In genomic region chr9:98502311-98502975, GRCh38 we compare ENCODE assay signal across 15 cellular contexts.
DNase-seq lines count a peak whose midpoint lies in the region; ATAC-seq and TF ChIP-seq lines count a peak whose summit lies in the region.
"Had no signal": no experiment of that assay in that cellular context is flagged by ENCODE, and none has a peak within 500 bp of the region (broad histone marks: within the 10 kb centered on the region; RNA-seq: fewer than 3 reads in every experiment).

No MANE protein-coding gene starts in this region.

- H3K36me3 Mint-ChIP-seq in natural killer cell treated with Interleukin-12 subunit alpha and Interleukin-12 subunit beta and Interleukin-15 and Interleukin-18, amount 100 ng/mL, for 72 hours, result no peaks in the 10 kb centered on the region
- no peaks in the 10 kb centered on the region for H3K36me3 Mint-ChIP-seq in natural killer cell
- H3K36me3 Mint-ChIP-seq: brain; IgD-negative memory B cell; naive thymus-derived CD4-positive, alpha-beta T cell had no signal

- H3K27ac Mint-ChIP-seq in natural killer cell treated with Interleukin-12 subunit alpha and Interleukin-12 subunit beta and Interleukin-15 and Interleukin-18, amount 100 ng/mL, for 72 hours, result no peak overlapping the region
- H3K27ac Mint-ChIP-seq in natural killer cell, result no peak overlapping the region
- H3K27ac Mint-ChIP-seq: IgD-negative memory B cell; naive thymus-derived CD4-positive, alpha-beta T cell had no signal

- ATAC-seq in natural killer cell treated with Interleukin-12 subunit alpha and Interleukin-12 subunit beta and Interleukin-15 and Interleukin-18, amount 100 ng/mL, for 72 hours, result peak; percentile 17 to 30
- ATAC-seq in natural killer cell (no peak), lung (ENCODE audit: insufficient read depth, low FRiP score) (peak; percentile 50)
- ATAC-seq: activated CD4-positive, CD25-positive, alpha-beta regulatory T cell treated with anti-CD3 and anti-CD28 coated beads, Interleukin-2, amount 50 U/mL, for 24 hours; naive thymus-derived CD4-positive, alpha-beta T cell had no signal

- intact Hi-C loops in natural killer cell (cut with micrococcal nuclease) (no loop called here), prostate gland (cut with DNase I) (no loop called here)

- H3K4me1 ChIP-seq in lung (ENCODE audit: control insufficient read depth in 2 of 2, insufficient read depth in 2 of 2, low read length in 2 of 2) (peaks cover 0 to 4% of the 10 kb centered on the region in 2 donors), prostate gland (replicated peaks) (no peaks in the 10 kb centered on the region)

- no peak overlapping the region for H3K4me3 Mint-ChIP-seq in natural killer cell treated with Interleukin-12 subunit alpha and Interleukin-12 subunit beta and Interleukin-15 and Interleukin-18, amount 100 ng/mL, for 72 hours
- no peak overlapping the region for H3K4me3 Mint-ChIP-seq in natural killer cell
- H3K4me3 Mint-ChIP-seq: brain; IgD-negative memory B cell; naive thymus-derived CD4-positive, alpha-beta T cell had no signal

- no peaks in the 10 kb centered on the region for H3K36me3 ChIP-seq in lung (ENCODE audit: control insufficient read depth in 2 of 2, insufficient read depth in 2 of 2, low read length in 2 of 2)
- H3K36me3 ChIP-seq in prostate gland, result no peaks in the 10 kb centered on the region

- TF ChIP-seq CTCF in natural killer cell (IDR thresholded peaks at IDR 0.05), result no peak
- TF ChIP-seq CTCF in epithelial cell of proximal tubule (conservative IDR thresholded peaks at IDR 0.05; ENCODE audit: low read depth, low read length), result no peak
- no peak for TF ChIP-seq CTCF in lung (IDR thresholded peaks at IDR 0.05; ENCODE audit: control extremely low read depth, extremely low read depth)
- no peak for TF ChIP-seq CTCF in prostate gland (IDR thresholded peaks at IDR 0.05)

- H3K27ac ChIP-seq in lung (ENCODE audit: low read depth in 1 of 2, low read length in 1 of 2) (peak overlapping the region; percentile 35 to 78), prostate gland (no peak overlapping the region)

- H3K4me1 Mint-ChIP-seq in natural killer cell treated with Interleukin-12 subunit alpha and Interleukin-12 subunit beta and Interleukin-15 and Interleukin-18, amount 100 ng/mL, for 72 hours (ENCODE audit: low read depth in 2 of 2), result no peaks in the 10 kb centered on the region
- no peaks in the 10 kb centered on the region for H3K4me1 Mint-ChIP-seq in natural killer cell

- in situ Hi-C loops in KBM-7 (cut with MboI; ENCODE audit: low pct_unique_long_range_greater_than_20kb, low sequenced_read_pairs), result no loop called here

- whole genome bisulfite sequencing in lung, 2 donors, result 75 to 86% methylated on average over 6 of the region's 6 CpGs
- 95% methylated on average over 4 of the region's 6 CpGs for WGBS in prostate gland

- no peaks in the 10 kb centered on the region for H3K9me3 Mint-ChIP-seq in natural killer cell treated with Interleukin-12 subunit alpha and Interleukin-12 subunit beta and Interleukin-15 and Interleukin-18, amount 100 ng/mL, for 72 hours
- H3K9me3 Mint-ChIP-seq in natural killer cell, result no peaks in the 10 kb centered on the region
- H3K9me3 Mint-ChIP-seq: IgD-negative memory B cell; naive thymus-derived CD4-positive, alpha-beta T cell had no signal

- H3K4me3 ChIP-seq in epithelial cell of proximal tubule (ENCODE audit: low read depth, low read length) (no peak overlapping the region), lung (no peak overlapping the region), prostate gland (no peak overlapping the region)

- H3K9me3 ChIP-seq in lung (ENCODE audit: control insufficient read depth in 2 of 2, insufficient read depth in 1 of 2, low read length in 1 of 2), result no peaks in the 10 kb centered on the region
- H3K9me3 ChIP-seq in prostate gland, result no peaks in the 10 kb centered on the region

- no peak for DNase-seq in natural killer cell treated with Interleukin-12 subunit alpha and Interleukin-12 subunit beta and Interleukin-15 and Interleukin-18, amount 100 ng/mL, for 72 hours (ENCODE audit: low spot score)
- DNase-seq in natural killer cell (no peak), epithelial cell of proximal tubule (ENCODE audit: low read depth) (peak; percentile 41), lung (ENCODE audit: low spot score) (peak; percentile 67), GDM1 (lab: John Stamatoyannopoulos, UW) (no peak), KBM-7 (no peak), C1 segment of cervical spinal cord (lab: John Stamatoyannopoulos, UW) (no peak), prostate gland (ENCODE audit: low spot score) (no peak)
- DNase-seq: DMS79; naive thymus-derived CD4-positive, alpha-beta T cell; NCI-H146; NCI-H82 had no signal

- TF ChIP-seq POLR2A in prostate gland (IDR thresholded peaks at IDR 0.05), result no peak

- H3K27me3 ChIP-seq in lung (ENCODE audit: control insufficient read depth, insufficient read depth), result no peaks in the 10 kb centered on the region
- H3K27me3 ChIP-seq in prostate gland (replicated peaks; ENCODE audit: insufficient read depth), result no peaks in the 10 kb centered on the region

- peaks cover 11 to 16% of the 10 kb centered on the region in 2 donors for H3K27me3 Mint-ChIP-seq in natural killer cell treated with Interleukin-12 subunit alpha and Interleukin-12 subunit beta and Interleukin-15 and Interleukin-18, amount 100 ng/mL, for 72 hours
- H3K27me3 Mint-ChIP-seq in natural killer cell (ENCODE audit: low read depth in 2 of 2), result peaks cover 12 to 28% of the 10 kb centered on the region in 2 donors

Comparison
In these comparisons a context has a peak if more than half of its experiments do, and no peak if none do; other contexts are left out.
1. ATAC-seq: peak in natural killer cell treated with Interleukin-12 subunit alpha and Interleukin-12 subunit beta and Interleukin-15 and Interleukin-18, amount 100 ng/mL, for 72 hours (2 of 2) and lung (single experiment); none in natural killer cell (0 of 3).
2. DNase-seq: peak in epithelial cell of proximal tubule (single experiment) and lung (single experiment); none in natural killer cell treated with Interleukin-12 subunit alpha and Interleukin-12 subunit beta and Interleukin-15 and Interleukin-18, amount 100 ng/mL, for 72 hours (single experiment), natural killer cell (single experiment), GDM1 (single experiment), KBM-7 (single experiment), C1 segment of cervical spinal cord (0 of 14) and prostate gland (single experiment).
3. H3K27ac ChIP-seq: peak in lung (2 of 2); none in prostate gland (0 of 2).